Comparison of ENCODE assay signal across 1 cellular context in genomic region chr22:23402275-23403151, GRCh38.
TF ChIP-seq lines count a peak whose summit lies in the region.

No MANE protein-coding gene starts in this region.

TF ChIP-seq in K562, 482 proteins besides CTCF, POLR2A, EP300 and RAD21 (continued from another document and continues in another):
- peak; percentile 41; the same call in 1 of the 2 replicates for TF ChIP-seq ZBTB40 (IDR thresholded peaks at IDR 0.05)
- TF ChIP-seq ZBTB40 (CRISPR knock-in tag; IDR thresholded peaks at IDR 0.05) = no peak
- TF ChIP-seq POLR3A (IDR thresholded peaks at IDR 0.05; ENCODE audit: borderline replicate concordance, extremely low read depth, insufficient read depth, insufficient read length) = no peak
- peak; percentile 54; the same call in 1 of the 2 replicates for TF ChIP-seq RBFOX2 (IDR thresholded peaks at IDR 0.05; ENCODE audit: low read depth, low read length)
- TF ChIP-seq ZNF347 (CRISPR knock-in tag; IDR thresholded peaks at IDR 0.05; ENCODE audit: low read depth) = no peak
- TF ChIP-seq THRAP3 (IDR thresholded peaks at IDR 0.05; ENCODE audit: borderline replicate concordance) = no peak
- peak; percentile 88 for TF ChIP-seq RB1 (IDR thresholded peaks at IDR 0.05; ENCODE audit: low read depth)
- TF ChIP-seq SMAD4 (CRISPR knock-in tag; conservative IDR thresholded peaks at IDR 0.05) = peak; percentile 57; the same call in 1 of the 2 replicates
- TF ChIP-seq VEZF1 (CRISPR knock-in tag; IDR thresholded peaks at IDR 0.05) = peak; percentile 96
- no peak for TF ChIP-seq PTTG1 (tag; IDR thresholded peaks at IDR 0.05; ENCODE audit: low read depth)
- TF ChIP-seq ZFX (CRISPR knock-in tag; IDR thresholded peaks at IDR 0.05) = peak; percentile 94
- peak; percentile 53 for TF ChIP-seq PHF20 (IDR thresholded peaks at IDR 0.05; ENCODE audit: partially characterized antibody)
- TF ChIP-seq CTCFL (IDR thresholded peaks at IDR 0.05; ENCODE audit: borderline replicate concordance, insufficient read depth, low read depth, low read length, poor library complexity, severe bottlenecking) = peak; percentile 66
- TF ChIP-seq PCBP1 (IDR thresholded peaks at IDR 0.05; ENCODE audit: low read depth, low read length, poor library complexity, severe bottlenecking) = peak; percentile 41
- TF ChIP-seq HMGN3 (IDR thresholded peaks at IDR 0.05; ENCODE audit: borderline replicate concordance, extremely low read depth, insufficient read length, low read depth, low read length) = peak; percentile 28
- TF ChIP-seq TAL1 (IDR thresholded peaks at IDR 0.05) = no peak
- TF ChIP-seq ZNF263 (CRISPR knock-in tag; IDR thresholded peaks at IDR 0.05; ENCODE audit: borderline replicate concordance) = peak; percentile 79; the same call in 1 of the 2 replicates
- TF ChIP-seq ZNF740 (CRISPR knock-in tag; IDR thresholded peaks at IDR 0.05) = peak; percentile 1; the same call in 1 of the 2 replicates
- TF ChIP-seq ZNF740 (tag; IDR thresholded peaks at IDR 0.05) = no peak
- peak; percentile 63; the same call in 1 of the 2 replicates for TF ChIP-seq PHF8 (IDR thresholded peaks at IDR 0.05; ENCODE audit: borderline replicate concordance, low read length)
- peak; percentile 40 for TF ChIP-seq CCNT2 (IDR thresholded peaks at IDR 0.05; ENCODE audit: borderline replicate concordance, extremely low read depth, insufficient read length, low read depth, low read length)
- no peak for TF ChIP-seq GABPA (tag; conservative IDR thresholded peaks at IDR 0.05; ENCODE audit: low read depth)
- 0 out of 2 replicates have a peak, but pooled peaks have one; percentile 10 for TF ChIP-seq FOSL1 (tag; conservative IDR thresholded peaks at IDR 0.05)
- TF ChIP-seq E2F6 (IDR thresholded peaks at IDR 0.05; ENCODE audit: borderline replicate concordance in 1 of 2, extremely low read depth in 1 of 2, insufficient read depth in 1 of 2, insufficient read length in 1 of 2, low read depth in 1 of 2, low read length in 1 of 2, poor library complexity in 1 of 2, severe bottlenecking in 1 of 2) = peak in 1 of 2 experiments; percentile 41
- no peak for TF ChIP-seq ATF6 (CRISPR knock-in tag; IDR thresholded peaks at IDR 0.05)
- peak; percentile 40; the same call in 1 of the 2 replicates for TF ChIP-seq ZNF592 (IDR thresholded peaks at IDR 0.05)
- TF ChIP-seq NRF1 (conservative IDR thresholded peaks at IDR 0.05 in 1 of 2, IDR thresholded peaks at IDR 0.05 in 1 of 2) = peak in 1 of 2 experiments; percentile 4; a peak in 2 of 4 replicates
- TF ChIP-seq ZNF589 (CRISPR knock-in tag; IDR thresholded peaks at IDR 0.05; ENCODE audit: low read depth) = 0 out of 2 replicates have a peak, but pooled peaks have one; percentile 33
- no peak for TF ChIP-seq NR2C1 (IDR thresholded peaks at IDR 0.05)
- no peak for TF ChIP-seq NR2C1 (tag; IDR thresholded peaks at IDR 0.05)
- peak; percentile 27; the same call in 1 of the 2 replicates for TF ChIP-seq MYC (IDR thresholded peaks at IDR 0.05; ENCODE audit: low read depth, low read length)
- no peak for TF ChIP-seq MYC (CRISPR knock-in tag; IDR thresholded peaks at IDR 0.05; ENCODE audit: borderline replicate concordance, low read depth)
- peak in 1 of 2 experiments; percentile 45; a peak in 1 of 4 replicates for TF ChIP-seq MAZ (CRISPR knock-in tag; conservative IDR thresholded peaks at IDR 0.05 in 1 of 2, IDR thresholded peaks at IDR 0.05 in 1 of 2)
- TF ChIP-seq DDX20 (tag; IDR thresholded peaks at IDR 0.05; ENCODE audit: low read depth) = no peak
- TF ChIP-seq ZEB2 (IDR thresholded peaks at IDR 0.05) = 0 out of 2 replicates have a peak, but pooled peaks have one; percentile 21
- TF ChIP-seq YY1 (IDR thresholded peaks at IDR 0.05; ENCODE audit: borderline replicate concordance in 1 of 3, control insufficient read depth in 1 of 3, extremely low read depth in 1 of 3, insufficient read depth in 3 of 3, insufficient read length in 1 of 3, insufficient replicate concordance in 2 of 3, low read depth in 1 of 3, low read length in 2 of 3) = peak in 2 of 3 experiments; percentile 27 to 49
- TF ChIP-seq CTBP1 (IDR thresholded peaks at IDR 0.05; ENCODE audit: borderline replicate concordance) = peak; percentile 81
